In genomic region chr9:130869250-130869649, GRCh38 we compare ENCODE assay signal across 13 cellular contexts. TPM values are rescaled to one million over a fixed set of nuclear protein-coding genes. Genes with fewer than 3 reads are reported as not detected.
DNase-seq lines count a peak whose midpoint lies in the region; ATAC-seq and TF ChIP-seq lines count a peak whose summit lies in the region.
"Had no signal": no experiment of that assay in that cellular context is flagged by ENCODE, and none has a peak within 500 bp of the region (broad histone marks: within the 10 kb centered on the region; RNA-seq: fewer than 3 reads in every experiment).

No MANE protein-coding gene starts in this region.

- ATAC-seq in HG02981 (IDR thresholded peaks at IDR 0.05; ENCODE audit: unreplicated experiment) (no peak), foreskin keratinocyte (no peak), HG02571 (IDR thresholded peaks at IDR 0.05; ENCODE audit: unreplicated experiment) (no peak)
- ATAC-seq: naive thymus-derived CD8-positive, alpha-beta T cell had no signal

- H3K79me2 ChIP-seq in GM23248 (ENCODE audit: insufficient read depth): peaks cover 100% of the 10 kb centered on the region

- H3F3A ChIP-seq in GM23248 (ENCODE audit: insufficient read depth): peaks cover 52% of the 10 kb centered on the region

- 75 to 78% methylated on average over 8 of the region's 8 CpGs for WGBS in GM23248 (ENCODE audit: low coverage in 1 of 2, low lambda C conversion rate in 2 of 2, missing lambda C conversion rate in 2 of 2), 2 experiments

- H3K4me2 ChIP-seq in GM23248 (ENCODE audit: unreplicated experiment): no peak overlapping the region

- no peak overlapping the region for H3K4me3 ChIP-seq in GM23248
- H3K4me3 ChIP-seq: dorsolateral prefrontal cortex had no signal

- no peaks in the 10 kb centered on the region for H3K9me2 ChIP-seq in GM23248 (ENCODE audit: insufficient read depth)

- TF ChIP-seq CTCF in GM20000 (IDR thresholded peaks at IDR 0.05; ENCODE audit: extremely low read depth, missing control alignments) (no peak), foreskin keratinocyte (conservative IDR thresholded peaks at IDR 0.05) (no peak)

- no peak overlapping the region for H3K9ac ChIP-seq in GM23248

- DNase-seq in GM23248: peak; percentile 43
- peak; percentile 25 for DNase-seq in NCI-H1092 treated with DMSO at 0.1 percent for 48 hours (lab: John Stamatoyannopoulos, UW)
- DNase-seq in dermis microvascular lymphatic vessel endothelial cell (ENCODE audit: low read depth in 2 of 2): peak; percentile 64 to 77
- DNase-seq in mucosa of gallbladder (ENCODE audit: low spot score): peak; percentile 38
- DNase-seq in GM20000 (ENCODE audit: low spot score): no peak
- no peak for DNase-seq in foreskin keratinocyte
- DNase-seq: CD4-positive, alpha-beta T cell; naive thymus-derived CD8-positive, alpha-beta T cell; NCI-H2107 had no signal

- no peaks in the 10 kb centered on the region for H3K27me3 ChIP-seq in GM23248 (replicated peaks; ENCODE audit: insufficient read depth)
- H3K27me3 ChIP-seq in foreskin keratinocyte: no peaks in the 10 kb centered on the region
- H3K27me3 ChIP-seq: dorsolateral prefrontal cortex had no signal

- 0 out of 2 replicates have a peak, but pooled peaks cover 5% of the 10 kb centered on the region for H4K20me1 ChIP-seq in GM23248 (ENCODE audit: insufficient read depth)

- H3K4me1 ChIP-seq in GM23248 (ENCODE audit: insufficient read depth) (peaks cover 18% of the 10 kb centered on the region), foreskin keratinocyte (no peaks in the 10 kb centered on the region)

- no peak overlapping the region for H3K27ac ChIP-seq in GM23248
- H3K27ac ChIP-seq in foreskin keratinocyte: no peak overlapping the region

- H3K9me3 ChIP-seq in GM23248 (ENCODE audit: low read depth): no peaks in the 10 kb centered on the region

- in situ Hi-C loops in GM23248 (cut with MboI): loop anchor here (5.0 kb wide), 1 partner anchor 128 kb away; no protein-coding TSS in a partner anchor

- H2AFZ ChIP-seq in GM23248: no peak overlapping the region

- H3K36me3 ChIP-seq in GM23248 (ENCODE audit: low read depth): peaks cover 33% of the 10 kb centered on the region; the same call in 1 of the 2 replicates

RNA-seq across cellular contexts. Expression of gene QRFP, which starts 27.4 kb away (rescaled TPM):
- total RNA-seq in GM23248 (2014; rRNA removed; shearing (Covaris generic)): not detected in 2 replicates
- polyA plus RNA-seq in GM23248 (2016; fragmentation: Nextera tagmentation; extraction: Ambion mirVana) (0.18 and 0.53 TPM in 2 replicates), foreskin keratinocyte (not detected in 2 replicates)
- total RNA-seq in dermis microvascular lymphatic vessel endothelial cell (not detected in 2 replicates), mucosa of gallbladder (not detected), foreskin keratinocyte (not detected in 2 replicates)
- total RNA-seq: CD4-positive, alpha-beta T cell; dorsolateral prefrontal cortex; naive thymus-derived CD8-positive, alpha-beta T cell; RPMI7951 had no signal
- polyA plus RNA-seq: naive thymus-derived CD8-positive, alpha-beta T cell had no signal

RNA-seq across cellular contexts. Expression of gene ABL1, which starts 34.2 kb away (rescaled TPM):
- total RNA-seq in GM23248 (2014; rRNA removed; shearing (Covaris generic)): 66.1 and 68.2 TPM in 2 replicates
- 22.0 and 22.9 TPM in 2 replicates for polyA plus RNA-seq in GM23248 (2016; fragmentation: Nextera tagmentation; extraction: Ambion mirVana)
- 21.8 and 38.3 TPM in 2 replicates for total RNA-seq in dermis microvascular lymphatic vessel endothelial cell
- total RNA-seq in mucosa of gallbladder: 85.9 TPM
- total RNA-seq in foreskin keratinocyte: 34.1 and 35.0 TPM in 2 replicates
- 13.2 and 13.3 TPM in 2 replicates for polyA plus RNA-seq in foreskin keratinocyte

Comparison
In these comparisons a context has a peak if more than half of its experiments do, and no peak if none do; other contexts are left out.
1. DNase-seq: peak in GM23248 (single experiment), NCI-H1092 treated with DMSO at 0.1 percent for 48 hours (single experiment), dermis microvascular lymphatic vessel endothelial cell (2 of 2) and mucosa of gallbladder (single experiment); none in GM20000 (single experiment) and foreskin keratinocyte (0 of 2).